Comparison of ENCODE assay signal across 8 cellular contexts in the genomic region with DNA sequence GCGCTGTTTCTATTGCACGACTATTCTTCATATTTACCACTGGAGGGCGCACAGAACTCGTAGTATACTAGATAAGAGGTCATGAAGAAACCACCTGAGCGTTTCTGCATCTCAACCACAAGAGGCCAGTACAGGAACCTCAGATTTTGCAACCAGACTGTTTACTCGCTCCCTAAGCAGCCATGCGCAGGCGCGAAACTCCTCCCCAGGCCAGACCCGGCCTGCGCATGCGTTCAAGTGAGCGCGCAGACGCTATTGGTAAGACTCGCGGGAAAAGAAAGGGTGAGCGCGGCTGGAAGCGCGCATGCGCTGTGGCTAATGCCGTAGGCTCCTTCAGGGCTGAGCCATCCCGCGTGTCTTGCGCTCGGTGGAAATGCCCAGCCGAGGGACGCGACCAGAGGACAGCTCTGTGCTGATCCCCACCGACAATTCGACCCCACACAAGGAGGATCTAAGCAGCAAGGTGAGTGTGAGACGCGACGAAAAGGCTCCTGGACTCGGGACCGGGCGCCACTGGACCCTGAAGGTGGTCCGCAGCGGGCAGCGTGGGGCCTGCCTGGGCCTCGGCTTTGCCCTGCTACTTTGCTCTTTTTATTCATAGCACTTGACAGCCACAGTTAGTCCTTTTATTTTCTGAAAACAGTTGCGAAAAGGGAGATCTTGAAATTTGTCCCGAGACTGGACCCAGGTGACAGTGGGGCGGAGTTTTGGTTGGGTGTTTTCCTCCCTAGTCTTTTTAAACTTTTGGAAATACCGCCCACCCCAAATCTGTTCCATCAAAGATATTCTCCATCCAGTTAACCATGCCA. TPM values are rescaled to one million over a fixed set of nuclear protein-coding genes. Genes with fewer than 3 reads are reported as not detected.
DNase-seq lines count a peak whose midpoint lies in the region; ATAC-seq and FAIRE-seq lines count a peak whose summit lies in the region.

A gene (plus strand): TSS at position 312 of the 809 bp plus-strand sequence. CDS start 4,674 bp downstream, outside the sequence.

- H3K27ac ChIP-seq in Karpas-422 (ENCODE audit: low read length), result no peak within 1 kb of the TSS

- no peaks in the 10 kb centered on the region for H3K36me3 Mint-ChIP-seq in naive B cell
- H3K36me3 Mint-ChIP-seq in stimulated activated memory B cell treated with anti-CD40 and anti-IgM and Interleukin-4, amounts not matched to agents 10 μg/mL and 1 μg/mL and 100 μg/mL, for 72 hours, result no peaks in the 10 kb centered on the region

- no peak within 1 kb of the TSS for H3K4me3 Mint-ChIP-seq in naive B cell
- H3K4me3 Mint-ChIP-seq in stimulated activated memory B cell treated with anti-CD40 and anti-IgM and Interleukin-4, amounts not matched to agents 10 μg/mL and 1 μg/mL and 100 μg/mL, for 72 hours, result no peak within 1 kb of the TSS

- no peak within 1 kb of the TSS for H3K27ac Mint-ChIP-seq in naive B cell
- no peak within 1 kb of the TSS for H3K27ac Mint-ChIP-seq in stimulated activated memory B cell treated with anti-CD40 and anti-IgM and Interleukin-4, amounts not matched to agents 10 μg/mL and 1 μg/mL and 100 μg/mL, for 72 hours

- H3K9me3 ChIP-seq in Karpas-422 (ENCODE audit: low read length), result no peaks in the 10 kb centered on the region

- peaks cover 3 to 20% (median 9%) of the 10 kb centered on the region in 3 donors for H3K4me1 Mint-ChIP-seq in naive B cell
- H3K4me1 Mint-ChIP-seq in stimulated activated memory B cell treated with anti-CD40 and anti-IgM and Interleukin-4, amounts not matched to agents 10 μg/mL and 1 μg/mL and 100 μg/mL, for 72 hours, result peaks cover 29% of the 10 kb centered on the region

- peak within 1 kb of the TSS; percentile 83 for H3K4me3 ChIP-seq in Karpas-422 (ENCODE audit: low read length)

- H3K27me3 ChIP-seq in Karpas-422 (ENCODE audit: low read length), result no peaks in the 10 kb centered on the region

- H3K79me2 ChIP-seq in Karpas-422 (ENCODE audit: low read length), result peaks cover 47% of the 10 kb centered on the region

- H2AFZ ChIP-seq in Karpas-422 (ENCODE audit: low read length), result peak within 1 kb of the TSS; percentile 78

- H3K27me3 Mint-ChIP-seq in naive B cell, result no peaks in the 10 kb centered on the region
- H3K27me3 Mint-ChIP-seq in stimulated activated memory B cell treated with anti-CD40 and anti-IgM and Interleukin-4, amounts not matched to agents 10 μg/mL and 1 μg/mL and 100 μg/mL, for 72 hours, result no peaks in the 10 kb centered on the region

- H4K20me1 ChIP-seq in Karpas-422 (ENCODE audit: insufficient read depth, low read depth, low read length), result peaks cover 6% of the 10 kb centered on the region; the same call in 1 of the 2 replicates

- DNase-seq in EH (ENCODE audit: low read depth) (peak; percentile 100), Karpas-422 (peak; percentile 99), RCC 7860 (ENCODE audit: low spot score) (peak; percentile 100), activated T-helper 1 cell treated with Interleukin-2 at 50 U/mL for 16 hours (ENCODE audit: low read depth) (peak; percentile 99), fibroblast of gingiva (ENCODE audit: low read depth) (peak; percentile 99), naive B cell (peak; percentile 99)

- H3K4me2 ChIP-seq in Karpas-422 (ENCODE audit: low read depth, low read length, poor library complexity, severe bottlenecking), result peak within 1 kb of the TSS; percentile 89

- no peaks in the 10 kb centered on the region for H3K9me3 Mint-ChIP-seq in naive B cell
- no peaks in the 10 kb centered on the region for H3K9me3 Mint-ChIP-seq in stimulated activated memory B cell treated with anti-CD40 and anti-IgM and Interleukin-4, amounts not matched to agents 10 μg/mL and 1 μg/mL and 100 μg/mL, for 72 hours

- peak; percentile 96 for FAIRE-seq in RCC 7860 (lab: Jason Lieb, UNC)

- peak within 1 kb of the TSS; percentile 90 for H3K9ac ChIP-seq in Karpas-422 (ENCODE audit: low read length)

- no peaks in the 10 kb centered on the region for H3K9me2 ChIP-seq in Karpas-422 (replicated peaks; ENCODE audit: insufficient read depth, low read length)

- peak; percentile 96 for ATAC-seq in GM21825 (IDR thresholded peaks at IDR 0.05; ENCODE audit: unreplicated experiment)
- ATAC-seq in naive B cell (ENCODE audit: low read depth in 2 of 2), result peak; percentile 90 to 91
- peak; percentile 98 for ATAC-seq in stimulated activated memory B cell treated with anti-CD40 and anti-IgM and Interleukin-4, amounts not matched to agents 10 μg/mL and 1 μg/mL and 100 μg/mL, for 72 hours

- peaks cover 28% of the 10 kb centered on the region for H3K4me1 ChIP-seq in Karpas-422 (ENCODE audit: low read length)

- peaks cover 23% of the 10 kb centered on the region for H3K36me3 ChIP-seq in Karpas-422 (ENCODE audit: insufficient read depth, low read length)

RNA-seq across cellular contexts. Expression of the gene that starts here (rescaled TPM):
- 35.4 and 43.8 TPM in 2 replicates for total RNA-seq in Karpas-422 (2014; rRNA removed; shearing (Covaris generic); ENCODE audit: low replicate concordance)
- 10 to 100 TPM; 36.5 to 52.5 (median 44.8) TPM for polyA plus RNA-seq in naive B cell (ENCODE audit: low read depth in 6 of 6)
